21 cellular contexts compared by ENCODE assay signal in the genomic region with DNA sequence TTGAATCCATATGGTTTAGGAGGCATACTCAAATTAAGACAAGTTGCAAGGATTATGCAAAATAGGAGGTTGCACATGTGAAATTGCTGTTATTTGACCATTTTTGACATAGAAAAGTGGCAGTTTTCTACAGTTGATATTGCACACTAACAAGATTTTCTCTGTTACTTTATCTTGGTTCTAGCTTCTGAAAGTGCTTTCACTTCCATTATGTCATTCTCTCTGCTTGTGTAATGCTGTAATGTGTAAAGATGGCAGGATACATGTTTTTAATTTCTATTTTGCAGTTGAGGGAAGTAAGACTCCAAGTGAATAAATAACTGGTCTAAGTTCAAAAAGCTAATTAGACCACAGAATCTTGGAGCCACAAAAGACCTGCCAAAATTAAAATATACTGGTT.
A peak's percentile ranks its signal among the peaks of the same experiment; 100 is the strongest.
DNase-seq lines count a peak whose midpoint lies in the region; ATAC-seq and TF ChIP-seq lines count a peak whose summit lies in the region.
"Had no signal": no experiment of that assay in that cellular context is flagged by ENCODE, and none has a peak within 500 bp of the region (broad histone marks: within the 10 kb centered on the region; RNA-seq: fewer than 3 reads in every experiment).

No MANE protein-coding gene starts in this region.

- no peaks in the 10 kb centered on the region for H3K9me3 ChIP-seq in OCI-LY1 (ENCODE audit: low read length)
- H3K9me3 ChIP-seq: gastroesophageal sphincter, left lung, psoas muscle, suprapubic skin had no signal

- H3K4me1 ChIP-seq in OCI-LY1 (ENCODE audit: insufficient read depth, low read length, severe bottlenecking): peaks cover 48% of the 10 kb centered on the region
- H3K4me1 ChIP-seq: gastroesophageal sphincter, left lung, psoas muscle had no signal

- peak overlapping the region; percentile 49 for H3K4me2 ChIP-seq in OCI-LY1 (ENCODE audit: low read length)

- no peaks in the 10 kb centered on the region for H3K9me2 ChIP-seq in OCI-LY1 (ENCODE audit: low read depth, low read length)

- ATAC-seq in GM18499 (IDR thresholded peaks at IDR 0.05; ENCODE audit: insufficient read depth, unreplicated experiment): peak; percentile 71
- peak; percentile 64 for ATAC-seq in GM19452 (IDR thresholded peaks at IDR 0.05; ENCODE audit: unreplicated experiment)
- peak; percentile 59 for ATAC-seq in HG03354 (IDR thresholded peaks at IDR 0.05; ENCODE audit: poor library complexity, severe bottlenecking, unreplicated experiment)
- no peak for ATAC-seq in stimulated activated naive CD8-positive, alpha-beta T cell treated with anti-CD3 and anti-CD28 coated beads, Interleukin-15, Interleukin-2, amounts not matched to agents 100 U/mL and 50 U/mL, for 24 hours
- ATAC-seq: gastroesophageal sphincter, K562, psoas muscle had no signal

- no peaks in the 10 kb centered on the region for H3K79me2 ChIP-seq in OCI-LY1 (ENCODE audit: insufficient read depth, low read length)

- no peak for TF ChIP-seq CTCF in OCI-LY1 (IDR thresholded peaks at IDR 0.05; ENCODE audit: low read length)

- no peak overlapping the region for H3K9ac ChIP-seq in OCI-LY1 (ENCODE audit: low read length)

- DNase-seq in GF-D8 (lab: John Stamatoyannopoulos, UW) (no peak), kidney glomerular epithelial cell (lab: John Stamatoyannopoulos, UW) (no peak)
- DNase-seq in stimulated activated CD4-positive, alpha-beta T cell treated with anti-CD3 and anti-CD28 coated beads, Interleukin-1b, Interleukin-23, amount 100 ng/mL, for 48 hours: no peak
- DNase-seq in stimulated activated naive CD8-positive, alpha-beta T cell treated with anti-CD3 and anti-CD28 coated beads, Interleukin-15, Interleukin-2, amounts not matched to agents 100 U/mL and 50 U/mL, for 24 hours: no peak
- DNase-seq: activated CD4-positive, alpha-beta T cell treated with anti-CD3 and anti-CD28 coated beads, Interleukin-2, amount 10 ng/mL, durations not matched to agents 7 days and 5 days; activated gamma-delta T cell; amniotic stem cell; COR-L47; EL; erythroblast; HFFc6; left lung; psoas muscle had no signal

- no peaks in the 10 kb centered on the region for H3K27me3 ChIP-seq in OCI-LY1 (ENCODE audit: insufficient read depth, low read length)
- H3K27me3 ChIP-seq: dorsolateral prefrontal cortex, left lung, suprapubic skin had no signal

- H3F3A ChIP-seq in OCI-LY1 (ENCODE audit: insufficient read depth, low read length): no peaks in the 10 kb centered on the region

- no peaks in the 10 kb centered on the region for H3K36me3 ChIP-seq in OCI-LY1 (ENCODE audit: insufficient read depth, low read length)
- H3K36me3 ChIP-seq: gastroesophageal sphincter, left lung, suprapubic skin had no signal

- no peak overlapping the region for H3K4me3 ChIP-seq in OCI-LY1 (ENCODE audit: low read depth, low read length, poor library complexity, severe bottlenecking)
- H3K4me3 ChIP-seq: gastroesophageal sphincter, K562, left lung, psoas muscle, suprapubic skin had no signal

- no peaks in the 10 kb centered on the region for H4K20me1 ChIP-seq in OCI-LY1 (ENCODE audit: insufficient read depth, low read length)

- H3K27ac ChIP-seq in OCI-LY1 (ENCODE audit: low read depth, low read length, poor library complexity, severe bottlenecking): peak overlapping the region; percentile 79
- H3K27ac ChIP-seq: gastroesophageal sphincter, left lung, psoas muscle, suprapubic skin had no signal

- H2AFZ ChIP-seq in OCI-LY1 (ENCODE audit: low read length): no peak overlapping the region
